8 cellular contexts compared by ENCODE assay signal in genomic region chr10:87504307-87504666, GRCh38. TPM values are rescaled to one million over a fixed set of nuclear protein-coding genes. Genes with fewer than 3 reads are reported as not detected.
DNase-seq lines count a peak whose midpoint lies in the region; ATAC-seq lines count a peak whose summit lies in the region.

No MANE protein-coding gene starts in this region.

- intact Hi-C loops in activated T-helper 2 cell treated with anti-CD3 and anti-CD28 coated beads, Interferon-gamma antibody, Interleukin-2, Interleukin-4, amounts not matched to agents 10 μg/mL and 5 μg/mL and 100 μg/mL, durations not matched to agents 14 hours and 24 hours and 36 hours (cut with micrococcal nuclease): loop anchor here (1.0 to 10.0 kb wide), 2 partner anchors 529 to 767 kb away; no protein-coding TSS in a partner anchor

- H3K9me3 Mint-ChIP-seq in activated T-helper 2 cell treated with anti-CD3 and anti-CD28 coated beads, Interferon-gamma antibody, Interleukin-2, Interleukin-4, amounts not matched to agents 10 μg/mL and 5 μg/mL and 100 μg/mL, durations not matched to agents 14 hours and 24 hours and 36 hours: no peaks in the 10 kb centered on the region
- no peaks in the 10 kb centered on the region for H3K9me3 Mint-ChIP-seq in stimulated activated naive B cell treated with anti-CD40 and anti-IgM and Interleukin-4, amounts not matched to agents 10 μg/mL and 1 μg/mL and 100 μg/mL, for 72 hours

- peaks cover 15% of the 10 kb centered on the region for H3K27me3 Mint-ChIP-seq in activated T-helper 2 cell treated with anti-CD3 and anti-CD28 coated beads, Interferon-gamma antibody, Interleukin-2, Interleukin-4, amounts not matched to agents 10 μg/mL and 5 μg/mL and 100 μg/mL, durations not matched to agents 14 hours and 24 hours and 36 hours (ENCODE audit: low read depth)
- H3K27me3 Mint-ChIP-seq in stimulated activated naive B cell treated with anti-CD40 and anti-IgM and Interleukin-4, amounts not matched to agents 10 μg/mL and 1 μg/mL and 100 μg/mL, for 72 hours: peaks cover 3 to 6% of the 10 kb centered on the region in 2 donors

- H3K4me3 ChIP-seq in iPS-15b (ENCODE audit: low read depth, low read length): peak overlapping the region; percentile 94

- peaks cover 9% of the 10 kb centered on the region for H3K36me3 Mint-ChIP-seq in activated T-helper 2 cell treated with anti-CD3 and anti-CD28 coated beads, Interferon-gamma antibody, Interleukin-2, Interleukin-4, amounts not matched to agents 10 μg/mL and 5 μg/mL and 100 μg/mL, durations not matched to agents 14 hours and 24 hours and 36 hours (ENCODE audit: low read depth)
- H3K36me3 Mint-ChIP-seq in stimulated activated naive B cell treated with anti-CD40 and anti-IgM and Interleukin-4, amounts not matched to agents 10 μg/mL and 1 μg/mL and 100 μg/mL, for 72 hours: peaks cover 3 to 5% of the 10 kb centered on the region in 2 donors

- no peaks in the 10 kb centered on the region for H3K9me3 ChIP-seq in iPS-15b (ENCODE audit: control insufficient read depth, insufficient read depth, low read length)

- H3K4me3 Mint-ChIP-seq in activated T-helper 2 cell treated with anti-CD3 and anti-CD28 coated beads, Interferon-gamma antibody, Interleukin-2, Interleukin-4, amounts not matched to agents 10 μg/mL and 5 μg/mL and 100 μg/mL, durations not matched to agents 14 hours and 24 hours and 36 hours (ENCODE audit: low read depth): peak overlapping the region; percentile 83
- H3K4me3 Mint-ChIP-seq in stimulated activated naive B cell treated with anti-CD40 and anti-IgM and Interleukin-4, amounts not matched to agents 10 μg/mL and 1 μg/mL and 100 μg/mL, for 72 hours: peak overlapping the region; percentile 92 to 94

- peaks cover 27% of the 10 kb centered on the region for H3K4me1 Mint-ChIP-seq in activated T-helper 2 cell treated with anti-CD3 and anti-CD28 coated beads, Interferon-gamma antibody, Interleukin-2, Interleukin-4, amounts not matched to agents 10 μg/mL and 5 μg/mL and 100 μg/mL, durations not matched to agents 14 hours and 24 hours and 36 hours (ENCODE audit: low read depth)
- peaks cover 7 to 9% of the 10 kb centered on the region in 2 donors for H3K4me1 Mint-ChIP-seq in stimulated activated naive B cell treated with anti-CD40 and anti-IgM and Interleukin-4, amounts not matched to agents 10 μg/mL and 1 μg/mL and 100 μg/mL, for 72 hours

- peaks cover 4% of the 10 kb centered on the region for H3K4me1 ChIP-seq in iPS-15b (ENCODE audit: control insufficient read depth, insufficient read depth, low read length)

- ATAC-seq in HG03095 (IDR thresholded peaks at IDR 0.05; ENCODE audit: unreplicated experiment) (peak; percentile 49), HG02840 (IDR thresholded peaks at IDR 0.05; ENCODE audit: low FRiP score, unreplicated experiment) (no peak), GM18502 (IDR thresholded peaks at IDR 0.05; ENCODE audit: poor library complexity, unreplicated experiment) (no peak), GM18498 (IDR thresholded peaks at IDR 0.05; ENCODE audit: unreplicated experiment) (no peak)
- no peak for ATAC-seq in stimulated activated naive B cell treated with anti-CD40 and anti-IgM and Interleukin-4, amounts not matched to agents 10 μg/mL and 1 μg/mL and 100 μg/mL, for 72 hours (replicated peaks)

- no peak for DNase-seq in activated T-helper 2 cell treated with anti-CD3 and anti-CD28 coated beads, Interferon-gamma antibody, Interleukin-2, Interleukin-4, amounts not matched to agents 10 μg/mL and 5 μg/mL and 100 μg/mL, durations not matched to agents 14 hours and 24 hours and 36 hours (ENCODE audit: low spot score)
- DNase-seq in stimulated activated naive B cell treated with anti-CD40 and anti-IgM and Interleukin-4, amounts not matched to agents 10 μg/mL and 1 μg/mL and 100 μg/mL, for 72 hours: no peak
- DNase-seq in dermis blood vessel endothelial cell: no peak

- no peaks in the 10 kb centered on the region for H3K36me3 ChIP-seq in iPS-15b (ENCODE audit: control insufficient read depth, insufficient read depth, low read length)

- peak overlapping the region; percentile 94 for H3K9ac ChIP-seq in iPS-15b (ENCODE audit: low read depth, low read length)

- H3K27me3 ChIP-seq in iPS-15b (ENCODE audit: control insufficient read depth, insufficient read depth, low read length): no peaks in the 10 kb centered on the region

- H3K27ac Mint-ChIP-seq in activated T-helper 2 cell treated with anti-CD3 and anti-CD28 coated beads, Interferon-gamma antibody, Interleukin-2, Interleukin-4, amounts not matched to agents 10 μg/mL and 5 μg/mL and 100 μg/mL, durations not matched to agents 14 hours and 24 hours and 36 hours: peak overlapping the region; percentile 80
- peak overlapping the region; percentile 93 for H3K27ac Mint-ChIP-seq in stimulated activated naive B cell treated with anti-CD40 and anti-IgM and Interleukin-4, amounts not matched to agents 10 μg/mL and 1 μg/mL and 100 μg/mL, for 72 hours

RNA-seq across cellular contexts. Expression of gene MINPP1, which starts 0.4 kb away (rescaled TPM):
- total RNA-seq in activated T-helper 2 cell treated with anti-CD3 and anti-CD28 coated beads, Interferon-gamma antibody, Interleukin-2, Interleukin-4, amounts not matched to agents 10 μg/mL and 5 μg/mL and 100 μg/mL, durations not matched to agents 14 hours and 24 hours and 36 hours: 13.4 and 14.1 TPM in 2 replicates
- total RNA-seq in dermis blood vessel endothelial cell: 32.3 and 33.4 TPM in 2 replicates
